In genomic region chr2:65228249-65228750, GRCh38 we compare ENCODE assay signal across 8 cellular contexts. TPM values are rescaled to one million over a fixed set of nuclear protein-coding genes. Genes with fewer than 3 reads are reported as not detected.
DNase-seq lines count a peak whose midpoint lies in the region; ATAC-seq, FAIRE-seq and TF ChIP-seq lines count a peak whose summit lies in the region.

No MANE protein-coding gene starts in this region.

- under 1% methylated on average over 16 of the region's 17 CpGs for WGBS in GM12878 (ENCODE audit: insufficient coverage, insufficient replicate concordance, low lambda C conversion rate, missing lambda C conversion rate)

- H3K4me2 ChIP-seq in PC-3 (ENCODE audit: low read length) (peak overlapping the region; percentile 76), GM12878 (ENCODE audit: control insufficient read depth, insufficient read depth) (peak overlapping the region; percentile 61)

- H3K9me3 Mint-ChIP-seq in CD4-positive, CD25-positive, alpha-beta regulatory T cell, result peaks cover 0 to 1% (median 0%) of the 10 kb centered on the region in 7 donors

- RAD21 ChIA-PET in GM12878 (lab: Charles Lee; ENCODE audit: unreplicated experiment), result interaction anchor here (1.0 kb wide), 2 partner anchors 163 to 203 kb away, joined by 4 to 11 read pairs; no protein-coding TSS in a partner anchor

- SMC1A ChIA-PET in GM12878 (lab: Charles Lee; ENCODE audit: uncharacterized antibody, unreplicated experiment), result interaction anchor here (1.3 kb wide), 1 partner anchor 378 kb away, joined by 3 read pairs; no protein-coding TSS in a partner anchor

- no peaks in the 10 kb centered on the region for H3K9me2 ChIP-seq in PC-3 (replicated peaks; ENCODE audit: low read length)

- peak overlapping the region; percentile 97 for H3K4me3 ChIP-seq in CD4-positive, CD25-positive, alpha-beta regulatory T cell (ENCODE audit: low read depth, low read length)
- H3K4me3 ChIP-seq in PC-3 (ENCODE audit: low read length) (peak overlapping the region; percentile 87), GM12878 (peak overlapping the region; percentile 97)

- H3K36me3 Mint-ChIP-seq in CD4-positive, CD25-positive, alpha-beta regulatory T cell, result peaks cover 3% of the 10 kb centered on the region

- H3K9ac ChIP-seq in PC-3 (ENCODE audit: low read length) (peak overlapping the region; percentile 95), GM12878 (ENCODE audit: control insufficient read depth, insufficient read depth, low read length) (peak overlapping the region; percentile 99)

- intact Hi-C loops in PC-3 (cut with micrococcal nuclease), result loop anchor here (2.0 kb wide), 1 partner anchor 41 kb away; no protein-coding TSS in a partner anchor
- intact Hi-C loops in GM12878 (cut with micrococcal nuclease; ENCODE audit: unreplicated experiment), result loop anchor here (5.0 to 10.0 kb wide), 4 partner anchors 96 to 313 kb away; partner anchors contain the start of genes RAB1A and SLC1A4

- H3K79me2 ChIP-seq in PC-3 (ENCODE audit: low read length), result peaks cover 76% of the 10 kb centered on the region
- peaks cover 67% of the 10 kb centered on the region for H3K79me2 ChIP-seq in GM12878 (ENCODE audit: control insufficient read depth, insufficient read depth, low read length)

- peak overlapping the region; percentile 93 to 100 (median 98) for H3K4me3 Mint-ChIP-seq in CD4-positive, CD25-positive, alpha-beta regulatory T cell

- no peak for FAIRE-seq in GM12878 (lab: Jason Lieb, UNC)

- H2AFZ ChIP-seq in PC-3 (ENCODE audit: low read length) (peak overlapping the region; percentile 68), GM12878 (ENCODE audit: control insufficient read depth, low read depth, low read length) (peak overlapping the region; percentile 66)

- peaks cover 19% of the 10 kb centered on the region for H4K20me1 ChIP-seq in PC-3 (ENCODE audit: low read length)
- no peaks in the 10 kb centered on the region for H4K20me1 ChIP-seq in GM12878 (ENCODE audit: control insufficient read depth, insufficient read depth)

- TF ChIP-seq RAD21 in GM12878 (IDR thresholded peaks at IDR 0.05; ENCODE audit: insufficient read depth, low read depth, low read length), result no peak

- peaks cover 16% of the 10 kb centered on the region for H3K36me3 ChIP-seq in CD4-positive, CD25-positive, alpha-beta regulatory T cell (ENCODE audit: control insufficient read depth, insufficient read depth, low read length)
- H3K36me3 ChIP-seq in PC-3 (ENCODE audit: low read depth, low read length), result no peaks in the 10 kb centered on the region
- 0 out of 4 replicates have a peak, but pooled peaks cover 0 to 12% of the 10 kb centered on the region in 2 experiments for H3K36me3 ChIP-seq in GM12878 (ENCODE audit: control insufficient read depth in 2 of 2, insufficient read depth in 2 of 2, low read length in 1 of 2)

- in situ Hi-C loops in GM12878 (cut with MboI), result no loop called here

- CTCF ChIA-PET in PC-3 (lab: Charles Lee) (interaction anchor here (0.7 kb wide), 1 partner anchor 73 kb away, joined by 6 read pairs; no protein-coding TSS in a partner anchor), GM12878 (lab: Yijun Ruan, JAX) (no interaction called here)

- peaks cover 22 to 59% (median 40%) of the 10 kb centered on the region in 4 donors for H3K4me1 Mint-ChIP-seq in CD4-positive, CD25-positive, alpha-beta regulatory T cell

- peak; percentile 34 to 83 (median 72) for DNase-seq in CD4-positive, CD25-positive, alpha-beta regulatory T cell
- DNase-seq in PC-3 (no peak), GM12878 (ENCODE audit: low read depth, low spot score) (peak; percentile 46), iPS-NIHi11 (ENCODE audit: low spot score) (peak; percentile 24), NCI-H1930 (lab: John Stamatoyannopoulos, UW) (no peak)
- DNase-seq in stimulated activated CD8-positive, alpha-beta memory T cell treated with anti-CD3 and anti-CD28 coated beads, Interleukin-4, amount 100 ng/mL, for 48 hours, result peak; percentile 48

- H3K27me3 ChIP-seq in CD4-positive, CD25-positive, alpha-beta regulatory T cell (ENCODE audit: control insufficient read depth, insufficient read depth, low read length), result no peaks in the 10 kb centered on the region
- no peaks in the 10 kb centered on the region for H3K27me3 ChIP-seq in PC-3 (ENCODE audit: low read length)
- no peaks in the 10 kb centered on the region for H3K27me3 ChIP-seq in GM12878 (replicated peaks in 1 of 2; ENCODE audit: control insufficient read depth in 2 of 2, insufficient read depth in 2 of 2, low read length in 1 of 2)

- TF ChIP-seq POLR2A in GM12878 (IDR thresholded peaks at IDR 0.05; ENCODE audit: low read depth, low read length), result no peak

- TF ChIP-seq EP300 in GM12878 (IDR thresholded peaks at IDR 0.05; ENCODE audit: borderline replicate concordance in 1 of 2, control insufficient read depth in 1 of 2, low read depth in 2 of 2, low read length in 2 of 2), result no peak

- BruUV-seq in PC-3 (replicated peaks; lab: Mats Ljungman, UMichigan) (TSS peak; percentile 67), GM12878 (replicated peaks; lab: Mats Ljungman, UMichigan) (no TSS peak)

- H3K27me3 Mint-ChIP-seq in CD4-positive, CD25-positive, alpha-beta regulatory T cell, result peaks cover 10% of the 10 kb centered on the region

- POLR2A ChIA-PET in PC-3 (lab: Charles Lee; ENCODE audit: unreplicated experiment) (no interaction called here), GM12878 (lab: Charles Lee) (interaction anchor here (1.2 to 2.0 kb wide), 3 partner anchors 98 to 208 kb away, joined by 4 to 31 read pairs (median 6); partner anchors contain the start of gene RAB1A)

- H3K27ac Mint-ChIP-seq in CD4-positive, CD25-positive, alpha-beta regulatory T cell, result peak overlapping the region; percentile 95 to 99 (median 98)

- TF ChIP-seq CTCF in PC-3 (conservative IDR thresholded peaks at IDR 0.05; ENCODE audit: low read depth, low read length) (no peak), GM12878 (IDR thresholded peaks at IDR 0.05 in 2 of 3, conservative IDR thresholded peaks at IDR 0.05 in 1 of 3; ENCODE audit: control insufficient read depth in 2 of 3, extremely low read depth in 1 of 3, insufficient read depth in 1 of 3, low read depth in 3 of 3, low read length in 3 of 3) (no peak)

- peak; percentile 38 to 43 for ATAC-seq in CD4-positive, CD25-positive, alpha-beta regulatory T cell (ENCODE audit: low read depth in 2 of 2)
- ATAC-seq in GM18870 (IDR thresholded peaks at IDR 0.05; ENCODE audit: unreplicated experiment) (peak; percentile 34), HG03135 (IDR thresholded peaks at IDR 0.05; ENCODE audit: unreplicated experiment) (peak; percentile 44), PC-3 (no peak; the same call in 1 of the 2 replicates), GM12878 (peak; percentile 67)

- H3K4me1 ChIP-seq in CD4-positive, CD25-positive, alpha-beta regulatory T cell (ENCODE audit: control insufficient read depth, insufficient read depth, low read length, poor library complexity, severe bottlenecking), result peaks cover 53% of the 10 kb centered on the region
- H3K4me1 ChIP-seq in PC-3 (ENCODE audit: insufficient read depth, low read length) (peaks cover 41% of the 10 kb centered on the region), GM12878 (ENCODE audit: control insufficient read depth, insufficient read depth, low read length) (peaks cover 16% of the 10 kb centered on the region)

- no peaks in the 10 kb centered on the region for H3K9me3 ChIP-seq in CD4-positive, CD25-positive, alpha-beta regulatory T cell (ENCODE audit: control insufficient read depth in 2 of 2, low read length in 2 of 2)
- H3K9me3 ChIP-seq in PC-3 (ENCODE audit: low read length) (no peaks in the 10 kb centered on the region), GM12878 (replicated peaks; ENCODE audit: control insufficient read depth, insufficient read depth, low read length) (no peaks in the 10 kb centered on the region)

- H3F3A ChIP-seq in PC-3 (ENCODE audit: low read length, unreplicated experiment), result peaks cover 6% of the 10 kb centered on the region

- peak overlapping the region; percentile 99 for H3K27ac ChIP-seq in CD4-positive, CD25-positive, alpha-beta regulatory T cell (ENCODE audit: insufficient read depth, low read length, poor library complexity, severe bottlenecking)
- H3K27ac ChIP-seq in PC-3 (ENCODE audit: low read length) (peak overlapping the region; percentile 87), GM12878 (ENCODE audit: control insufficient read depth, insufficient read depth) (peak overlapping the region; percentile 98)

TF ChIP-seq in GM12878, 131 proteins besides CTCF, POLR2A, EP300 and RAD21 (continues in another document):
- TF ChIP-seq ATF2 (IDR thresholded peaks at IDR 0.05; ENCODE audit: low read length), result no peak
- TF ChIP-seq POU2F2 (IDR thresholded peaks at IDR 0.05; ENCODE audit: borderline replicate concordance, low read depth, low read length), result no peak
- no peak for TF ChIP-seq SMAD1 (IDR thresholded peaks at IDR 0.05; ENCODE audit: low read depth, partially characterized antibody)

RNA-seq across cellular contexts. Expression of gene ACTR2, which starts 0.7 kb away (rescaled TPM):
- total RNA-seq in CD4-positive, CD25-positive, alpha-beta regulatory T cell, result 275 TPM
- polyA plus RNA-seq in CD4-positive, CD25-positive, alpha-beta regulatory T cell, result 100 to 1,000 TPM; 287 to 324 (median 309) TPM
- total RNA-seq in PC-3 (2014; rRNA removed) (56.7 and 67.2 TPM in 2 replicates), GM12878 (2014; rRNA removed) (125 and 138 TPM in 2 replicates), GM12878 (2014; rRNA removed; fragmentation: Illumina TruSeq; extraction: Trizol) (165 and 167 TPM in 2 replicates), GM12878 (2021) (401 and 407 TPM in 2 replicates)
- total RNA-seq in GM12878 (2013; cell fraction: nucleolus; rRNA removed), result 23.1 and 26.9 TPM in 2 replicates
- 127 TPM for polyA plus RNA-seq in GM12878 (2011; ENCODE audit: low read depth)
- polyA plus RNA-seq in GM12878 (2011; rRNA removed) (212 and 307 TPM in 2 replicates), GM12878 (2014; fragmentation: Illumina TruSeq; extraction: Trizol) (362 and 487 TPM in 2 replicates), GM12878 (2014; fragmentation: Nextera tagmentation; extraction: Ambion mirVana) (100 to 1,000 TPM in 1 of 2 experiments, 10 to 100 TPM in 1; 94.2 to 124 TPM), GM12878 (2014; rRNA removed) (165 and 196 TPM in 2 replicates), GM12878 (2016; fragmentation: Nextera tagmentation; extraction: Ambion mirVana) (100 to 1,000 TPM; 193 to 219 TPM)
- polyA plus RNA-seq in GM12878 (2011; cell fraction: cytosol; rRNA removed), result 66.9 and 108 TPM in 2 replicates
- polyA plus RNA-seq in GM12878 (2011; cell fraction: nucleus; rRNA removed), result 26.9 and 38.5 TPM in 2 replicates
- 188 and 194 TPM in 2 replicates for polyA plus RNA-seq in GM12878 (2012)
- 87.5 and 146 TPM in 2 replicates for polyA minus RNA-seq in GM12878 (2011; rRNA and poly(A)+ RNA removed)
- polyA minus RNA-seq in GM12878 (2011; cell fraction: cytosol; rRNA and poly(A)+ RNA removed), result 81.4 and 92.7 TPM in 2 replicates
- 13.7 and 20.6 TPM in 2 replicates for polyA minus RNA-seq in GM12878 (2011; cell fraction: nucleus; rRNA and poly(A)+ RNA removed)

Comparison
In these comparisons a context has a peak if more than half of its experiments do, and no peak if none do; other contexts are left out.
1. DNase-seq: peak in CD4-positive, CD25-positive, alpha-beta regulatory T cell (3 of 3), GM12878 (single experiment), iPS-NIHi11 (single experiment) and stimulated activated CD8-positive, alpha-beta memory T cell treated with anti-CD3 and anti-CD28 coated beads, Interleukin-4, amount 100 ng/mL, for 48 hours (single experiment); none in PC-3 (single experiment) and NCI-H1930 (0 of 2).
2. Peak in every context shown above with its lines, with median percentiles within 50 percentile points of each other: H3K27ac ChIP-seq and H3K4me3 ChIP-seq.